ENCODE assay signal across 1 cellular context in genomic region chr2:15808980-15809379, GRCh38.
TF ChIP-seq lines count a peak whose summit lies in the region.

No MANE protein-coding gene starts in this region.

TF ChIP-seq in SK-N-SH, 30 proteins besides CTCF, POLR2A, EP300 and RAD21 (continued from another document):
- TF ChIP-seq, protein P1, sequence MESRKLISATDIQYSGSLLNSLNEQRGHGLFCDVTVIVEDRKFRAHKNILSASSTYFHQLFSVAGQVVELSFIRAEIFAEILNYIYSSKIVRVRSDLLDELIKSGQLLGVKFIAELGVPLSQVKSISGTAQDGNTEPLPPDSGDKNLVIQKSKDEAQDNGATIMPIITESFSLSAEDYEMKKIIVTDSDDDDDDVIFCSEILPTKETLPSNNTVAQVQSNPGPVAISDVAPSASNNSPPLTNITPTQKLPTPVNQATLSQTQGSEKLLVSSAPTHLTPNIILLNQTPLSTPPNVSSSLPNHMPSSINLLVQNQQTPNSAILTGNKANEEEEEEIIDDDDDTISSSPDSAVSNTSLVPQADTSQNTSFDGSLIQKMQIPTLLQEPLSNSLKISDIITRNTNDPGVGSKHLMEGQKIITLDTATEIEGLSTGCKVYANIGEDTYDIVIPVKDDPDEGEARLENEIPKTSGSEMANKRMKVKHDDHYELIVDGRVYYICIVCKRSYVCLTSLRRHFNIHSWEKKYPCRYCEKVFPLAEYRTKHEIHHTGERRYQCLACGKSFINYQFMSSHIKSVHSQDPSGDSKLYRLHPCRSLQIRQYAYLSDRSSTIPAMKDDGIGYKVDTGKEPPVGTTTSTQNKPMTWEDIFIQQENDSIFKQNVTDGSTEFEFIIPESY (IDR thresholded peaks at IDR 0.05; ENCODE audit: borderline replicate concordance, low read depth), result no peak
